Comparison of ENCODE assay signal across 22 cellular contexts in the genomic region with DNA sequence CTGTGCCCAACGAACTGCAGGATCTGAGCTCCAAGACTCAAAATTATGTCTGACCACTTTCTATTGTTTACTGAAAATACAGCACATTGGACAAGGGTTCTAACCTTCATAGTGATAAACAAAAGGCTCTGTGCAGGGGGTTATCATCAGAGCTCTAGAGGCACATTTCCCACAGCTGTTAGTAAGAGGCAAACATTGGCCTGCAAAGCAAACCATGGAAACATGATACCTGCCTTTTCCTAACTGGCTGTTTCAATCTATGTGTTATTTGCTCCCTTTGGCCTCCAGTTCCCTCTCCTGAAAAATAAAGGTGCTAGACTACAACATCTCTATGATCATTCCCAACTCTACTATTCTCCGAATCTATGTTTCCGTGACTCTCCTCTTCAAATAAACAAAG.
DNase-seq lines count a peak whose midpoint lies in the region; ATAC-seq and TF ChIP-seq lines count a peak whose summit lies in the region.
"Had no signal": no experiment of that assay in that cellular context is flagged by ENCODE, and none has a peak within 500 bp of the region (broad histone marks: within the 10 kb centered on the region; RNA-seq: fewer than 3 reads in every experiment).

No MANE protein-coding gene starts in this region.

- H3K9me3 ChIP-seq in vagina: no peaks in the 10 kb centered on the region
- H3K9me3 ChIP-seq: esophagus squamous epithelium, left ventricle myocardium inferior, stomach, transverse colon had no signal

- DNase-seq in DMS53 treated with DMSO at 0.1 percent for 48 hours (lab: John Stamatoyannopoulos, UW; ENCODE audit: unreplicated experiment): peak; percentile 72
- DNase-seq in NCI-H1105 (lab: John Stamatoyannopoulos, UW): peak; percentile 69
- peak; percentile 78 for DNase-seq in NCI-H69 (lab: John Stamatoyannopoulos, UW)
- DNase-seq in iPS-NIHi11 (ENCODE audit: low spot score): peak; percentile 33
- no peak for DNase-seq in vagina (ENCODE audit: extremely low spot score in 2 of 2)
- no peak for DNase-seq in foreskin fibroblast
- no peak for DNase-seq in GM20000 (ENCODE audit: low spot score)
- DNase-seq: activated CD4-positive, alpha-beta T cell treated with anti-CD3 and anti-CD28 coated beads for 48 hours; activated naive CD8-positive, alpha-beta T cell treated with anti-CD3 and anti-CD28 coated beads for 36 hours; CD4-positive, alpha-beta T cell; effector memory CD4-positive, alpha-beta T cell; esophagus squamous epithelium; left ventricle myocardium inferior; NCI-H1694; NCI-H510A treated with DMSO at 0.1 percent for 48 hours; Right ventricle myocardium superior; small intestine; stimulated activated CD4-positive, alpha-beta T cell treated with anti-CD3 and anti-CD28 coated beads, Interleukin-4, amount 100 ng/mL, for 1 hour; stomach; T-cell; transverse colon had no signal

- no peaks in the 10 kb centered on the region for H3K36me3 ChIP-seq in vagina
- H3K36me3 ChIP-seq: esophagus squamous epithelium, left ventricle myocardium inferior, stomach, transverse colon had no signal

- no peak overlapping the region for H3K4me3 ChIP-seq in vagina
- H3K4me3 ChIP-seq in foreskin fibroblast (ENCODE audit: low read depth in 1 of 2, low read length in 2 of 2): no peak overlapping the region
- H3K4me3 ChIP-seq: esophagus squamous epithelium, left ventricle myocardium inferior, stomach, transverse colon had no signal

- TF ChIP-seq POLR2A in vagina (IDR thresholded peaks at IDR 0.05): no peak

- ATAC-seq in GM18519 (IDR thresholded peaks at IDR 0.05; ENCODE audit: low FRiP score, unreplicated experiment): no peak
- ATAC-seq: T-cell had no signal

- H3K27ac ChIP-seq in vagina: no peak overlapping the region
- H3K27ac ChIP-seq: esophagus squamous epithelium, left ventricle myocardium inferior, stomach, transverse colon had no signal

- no peak for TF ChIP-seq CTCF in vagina (IDR thresholded peaks at IDR 0.05)
- TF ChIP-seq CTCF in foreskin fibroblast (IDR thresholded peaks at IDR 0.05; ENCODE audit: low read depth, low read length): no peak
- no peak for TF ChIP-seq CTCF in GM20000 (IDR thresholded peaks at IDR 0.05; ENCODE audit: extremely low read depth, missing control alignments)

- intact Hi-C loops in vagina (cut with DNase I): no loop called here

- H3K4me1 ChIP-seq in vagina: peaks cover 17% of the 10 kb centered on the region
- H3K4me1 ChIP-seq: left ventricle myocardium inferior had no signal

- H3K27me3 ChIP-seq in vagina: no peaks in the 10 kb centered on the region
- H3K27me3 ChIP-seq: esophagus squamous epithelium, stomach, transverse colon had no signal

Comparison
In these comparisons a context has a peak if more than half of its experiments do, and no peak if none do; other contexts are left out.
1. DNase-seq: peak in DMS53 treated with DMSO at 0.1 percent for 48 hours (single experiment), NCI-H1105 (single experiment), NCI-H69 (single experiment) and iPS-NIHi11 (single experiment); none in vagina (0 of 2), foreskin fibroblast (0 of 2) and GM20000 (single experiment).